23 cellular contexts compared by ENCODE assay signal in genomic region chr16:53523971-53524548, GRCh38.
"Had no signal": no experiment of that assay in that cellular context is flagged by ENCODE, and none has a peak within 500 bp of the region (broad histone marks: within the 10 kb centered on the region; RNA-seq: fewer than 3 reads in every experiment).

No MANE protein-coding gene starts in this region.

- ATAC-seq: left cardiac atrium; lower lobe of right lung; natural killer cell treated with Interleukin-12 subunit alpha and Interleukin-12 subunit beta and Interleukin-15 and Interleukin-18, amount 100 ng/mL, for 72 hours; psoas muscle; sciatic nerve had no signal

- DNase-seq: effector CD4-positive, alpha-beta T cell; endodermal cell; erythroblast; foreskin melanocyte; head of caudate nucleus; kidney; left cardiac atrium; left ventricle myocardium inferior; lower lobe of right lung; psoas muscle; retina; stimulated activated CD4-positive, alpha-beta T cell treated with anti-CD3 and anti-CD28 coated beads, Interleukin-2, amount 100 ng/mL, for 24 hours; stimulated activated CD4-positive, alpha-beta T cell treated with anti-CD3 and anti-CD28 coated beads, Interleukin-4, amount 100 ng/mL, for 4 hours; stimulated activated naive CD4-positive, alpha-beta T cell; stomach; substantia nigra; transverse colon had no signal

- H3K27ac ChIP-seq: coronary artery, hepatocyte, left ventricle myocardium inferior, lower lobe of right lung, psoas muscle, stomach, thoracic aorta, transverse colon had no signal

- H3K9me3 ChIP-seq: left ventricle myocardium inferior, lower lobe of right lung, psoas muscle, stomach, thoracic aorta, transverse colon had no signal

- H3K36me3 ChIP-seq: left ventricle myocardium inferior, lower lobe of right lung, stomach, thoracic aorta, transverse colon had no signal

- H3K27me3 ChIP-seq: hepatocyte, stomach, transverse colon had no signal

- H3K4me1 ChIP-seq: psoas muscle, stomach, transverse colon had no signal

- H3K4me2 ChIP-seq: hepatocyte had no signal

- FAIRE-seq: endothelial cell of umbilical vein, kidney had no signal

- H3K4me3 ChIP-seq: coronary artery, hepatocyte, left ventricle myocardium inferior, lower lobe of right lung, psoas muscle, stomach, thoracic aorta, transverse colon had no signal

- H3K79me2 ChIP-seq: hepatocyte had no signal

- H2AFZ ChIP-seq: hepatocyte had no signal
